8 cellular contexts compared by ENCODE assay signal in the genomic region with DNA sequence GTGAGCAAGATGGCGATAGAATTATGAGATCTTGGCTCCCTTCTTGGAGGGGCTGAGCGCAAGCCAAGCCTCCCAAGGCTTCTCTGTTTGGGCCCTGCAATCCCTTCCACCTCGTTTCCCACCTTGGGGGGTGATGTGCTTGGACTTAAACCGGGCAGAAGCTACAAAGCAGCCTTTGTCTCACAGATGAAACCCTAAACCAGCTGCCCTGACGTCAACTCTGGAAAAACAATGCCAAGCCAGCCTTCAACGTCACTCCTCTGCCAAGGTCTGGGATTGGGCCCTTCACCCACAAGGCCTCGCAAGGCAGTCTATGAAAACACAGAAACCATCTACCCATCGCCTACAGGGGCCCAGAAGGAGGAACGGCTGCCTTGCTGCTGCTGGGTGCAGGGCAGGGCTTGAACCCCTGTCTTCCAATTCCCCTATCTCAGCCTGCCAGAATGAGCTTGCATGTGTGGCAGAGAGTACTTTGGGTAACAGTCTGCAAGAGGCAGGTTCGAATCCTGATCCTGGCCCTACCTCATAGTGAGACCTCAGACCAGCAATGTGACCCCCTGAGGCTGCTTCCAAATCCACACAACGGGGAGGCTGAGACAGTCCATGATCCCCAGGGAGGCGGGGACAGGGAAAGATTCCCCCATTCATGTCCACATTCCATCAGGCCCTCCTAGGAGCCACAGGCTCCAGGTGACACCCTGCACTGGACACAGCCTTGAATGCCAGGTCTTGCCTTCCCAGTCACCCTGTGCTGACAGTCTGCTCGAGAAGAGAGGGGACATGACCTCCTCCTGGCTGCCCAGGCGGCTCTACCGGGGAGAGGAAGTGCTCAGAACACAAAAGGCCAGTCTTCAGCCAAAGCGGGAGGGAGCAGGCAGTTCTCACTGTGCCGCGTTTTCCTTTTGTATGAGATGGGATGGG. TPM values are rescaled to one million over a fixed set of nuclear protein-coding genes. Genes with fewer than 3 reads are reported as not detected.
DNase-seq lines count a peak whose midpoint lies in the region; ATAC-seq, FAIRE-seq and TF ChIP-seq lines count a peak whose summit lies in the region.

No MANE protein-coding gene starts in this region.

- TF ChIP-seq CTCF in foreskin fibroblast (IDR thresholded peaks at IDR 0.05; ENCODE audit: low read depth, low read length), result no peak
- TF ChIP-seq CTCF in pancreas (IDR thresholded peaks at IDR 0.05), result no peak

- no peaks in the 10 kb centered on the region for H3K27me3 ChIP-seq in SJCRH30
- H3K27me3 ChIP-seq in pancreas, result no peaks in the 10 kb centered on the region

- 48 to 55% methylated on average over 18 of the region's 18 CpGs for WGBS in pancreas, 2 donors

- FAIRE-seq in pancreas (lab: Jason Lieb, UNC), result no peak

- ATAC-seq in pancreas, result peak; percentile 62 to 76 (median 71)
- no peak for ATAC-seq in HG03045 (IDR thresholded peaks at IDR 0.05; ENCODE audit: unreplicated experiment)
- no peak for ATAC-seq in GM21529 (IDR thresholded peaks at IDR 0.05; ENCODE audit: unreplicated experiment)

- DNase-seq in EH (ENCODE audit: low read depth) (peak; percentile 60), SJCRH30 (peak; percentile 94 to 99), foreskin fibroblast (peak; percentile 80 to 84), pancreas (peak in 4 of 6 donors; percentile 46 to 69 (median 60)), SKM-1 (lab: John Stamatoyannopoulos, UW; ENCODE audit: unreplicated experiment) (no peak), NCI-H1417 (lab: John Stamatoyannopoulos, UW) (no peak)

- H3K4me1 ChIP-seq in SJCRH30 (peaks cover 43% of the 10 kb centered on the region), pancreas (peaks cover 31 to 43% (median 40%) of the 10 kb centered on the region in 3 donors)

- H3K36me3 ChIP-seq in SJCRH30, result no peaks in the 10 kb centered on the region
- peaks cover 0 to 2% (median 0%) of the 10 kb centered on the region in 3 donors for H3K36me3 ChIP-seq in pancreas

- H3K27ac ChIP-seq in SJCRH30, result peak overlapping the region; percentile 76
- peak overlapping the region; percentile 24 to 81 (median 67) for H3K27ac ChIP-seq in pancreas

- intact Hi-C loops in pancreas (cut with DNase I), result no loop called here

- H3K4me3 ChIP-seq in SJCRH30 (no peak overlapping the region), foreskin fibroblast (ENCODE audit: low read depth in 1 of 2, low read length in 2 of 2) (no peak overlapping the region), pancreas (no peak overlapping the region)

- H3K9me3 ChIP-seq in SJCRH30 (replicated peaks) (no peaks in the 10 kb centered on the region), pancreas (no peaks in the 10 kb centered on the region)

RNA-seq across cellular contexts. Expression of gene IFFO2, which starts 15.0 kb away (rescaled TPM):
- 5.9 and 6.2 TPM in 2 replicates for total RNA-seq in SJCRH30 (2014; rRNA removed; shearing (Covaris generic))
- 10 to 100 TPM; 23.0 to 38.4 (median 26.4) TPM for total RNA-seq in pancreas
- polyA plus RNA-seq in pancreas, result 10 to 100 TPM; 13.9 to 14.0 TPM

RNA-seq across cellular contexts. Expression of gene ALDH4A1, which starts 39.1 kb away (rescaled TPM):
- total RNA-seq in SJCRH30 (2014; rRNA removed; shearing (Covaris generic)), result 7.2 and 7.5 TPM in 2 replicates
- total RNA-seq in pancreas, result 1 to 10 TPM; 1.4 to 5.9 (median 3.5) TPM
- polyA plus RNA-seq in pancreas, result 1 to 10 TPM; 6.0 to 7.6 TPM

Comparison
In these comparisons a context has a peak if more than half of its experiments do, and no peak if none do; other contexts are left out.
1. DNase-seq: peak in EH (single experiment), SJCRH30 (2 of 2), foreskin fibroblast (2 of 2) and pancreas (4 of 6); none in SKM-1 (single experiment) and NCI-H1417 (0 of 3).
2. ATAC-seq: peak in pancreas (4 of 4); none in HG03045 (single experiment) and GM21529 (single experiment).